1 cellular context compared by ENCODE assay signal in the genomic region with DNA sequence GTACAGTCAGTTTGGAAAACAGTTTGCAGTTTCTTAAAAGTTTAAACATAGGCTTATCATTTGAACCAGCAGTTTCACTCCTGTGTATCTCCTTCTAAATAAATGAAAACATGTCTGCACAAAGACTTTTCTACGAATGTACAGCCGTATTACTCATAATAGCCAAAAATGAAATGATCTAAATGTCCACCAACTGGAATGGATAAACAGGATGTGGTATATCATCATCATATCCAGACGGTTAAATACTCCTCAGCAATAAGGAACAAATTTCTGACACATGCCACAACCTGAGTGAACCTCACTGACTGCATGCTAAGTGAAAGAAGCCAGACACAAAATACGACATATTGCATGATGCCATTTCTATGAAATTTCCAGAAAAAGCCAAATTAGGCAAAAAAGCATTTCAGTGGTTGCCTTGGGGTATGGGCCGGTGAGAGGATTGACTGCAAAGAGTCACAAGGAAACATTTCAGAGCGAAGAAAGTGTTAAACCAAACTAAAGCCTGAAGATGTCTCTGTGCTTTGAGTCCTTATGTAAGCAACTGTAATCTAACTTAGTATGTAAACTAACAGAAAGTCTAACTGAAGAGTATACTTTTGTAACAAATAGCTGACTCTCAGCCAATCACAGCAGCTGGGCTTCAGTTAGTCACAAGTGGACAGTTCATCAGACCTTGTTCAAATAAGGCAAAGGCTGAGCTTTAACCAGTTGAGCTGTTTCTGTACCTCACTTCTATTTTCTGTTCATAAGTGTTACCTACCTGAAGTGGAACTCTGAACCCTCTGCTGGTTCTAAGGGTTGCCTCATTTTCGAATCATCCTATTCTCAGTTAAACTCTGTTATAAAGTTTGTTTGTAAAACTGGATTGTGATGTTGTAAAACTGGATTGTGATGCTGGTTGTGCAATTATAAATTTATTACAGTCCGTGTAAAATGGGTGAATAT.
TF ChIP-seq lines count a peak whose summit lies in the region.

No MANE protein-coding gene starts in this region.

TF ChIP-seq in HepG2, 621 proteins besides CTCF, POLR2A, EP300 and RAD21 (continued from another document and continues in another):
- TF ChIP-seq, protein P1, sequence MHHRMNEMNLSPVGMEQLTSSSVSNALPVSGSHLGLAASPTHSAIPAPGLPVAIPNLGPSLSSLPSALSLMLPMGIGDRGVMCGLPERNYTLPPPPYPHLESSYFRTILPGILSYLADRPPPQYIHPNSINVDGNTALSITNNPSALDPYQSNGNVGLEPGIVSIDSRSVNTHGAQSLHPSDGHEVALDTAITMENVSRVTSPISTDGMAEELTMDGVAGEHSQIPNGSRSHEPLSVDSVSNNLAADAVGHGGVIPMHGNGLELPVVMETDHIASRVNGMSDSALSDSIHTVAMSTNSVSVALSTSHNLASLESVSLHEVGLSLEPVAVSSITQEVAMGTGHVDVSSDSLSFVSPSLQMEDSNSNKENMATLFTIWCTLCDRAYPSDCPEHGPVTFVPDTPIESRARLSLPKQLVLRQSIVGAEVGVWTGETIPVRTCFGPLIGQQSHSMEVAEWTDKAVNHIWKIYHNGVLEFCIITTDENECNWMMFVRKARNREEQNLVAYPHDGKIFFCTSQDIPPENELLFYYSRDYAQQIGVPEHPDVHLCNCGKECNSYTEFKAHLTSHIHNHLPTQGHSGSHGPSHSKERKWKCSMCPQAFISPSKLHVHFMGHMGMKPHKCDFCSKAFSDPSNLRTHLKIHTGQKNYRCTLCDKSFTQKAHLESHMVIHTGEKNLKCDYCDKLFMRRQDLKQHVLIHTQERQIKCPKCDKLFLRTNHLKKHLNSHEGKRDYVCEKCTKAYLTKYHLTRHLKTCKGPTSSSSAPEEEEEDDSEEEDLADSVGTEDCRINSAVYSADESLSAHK (CRISPR knock-in tag; IDR thresholded peaks at IDR 0.05; ENCODE audit: borderline replicate concordance): no peak
- no peak for TF ChIP-seq ZNF570 (CRISPR knock-in tag; IDR thresholded peaks at IDR 0.05; ENCODE audit: borderline replicate concordance)
- TF ChIP-seq RBM39 (IDR thresholded peaks at IDR 0.05; ENCODE audit: low read depth, low read length, poor library complexity, severe bottlenecking): no peak
- no peak for TF ChIP-seq ZNF549 (CRISPR knock-in tag; IDR thresholded peaks at IDR 0.05)
- TF ChIP-seq, protein P2, sequence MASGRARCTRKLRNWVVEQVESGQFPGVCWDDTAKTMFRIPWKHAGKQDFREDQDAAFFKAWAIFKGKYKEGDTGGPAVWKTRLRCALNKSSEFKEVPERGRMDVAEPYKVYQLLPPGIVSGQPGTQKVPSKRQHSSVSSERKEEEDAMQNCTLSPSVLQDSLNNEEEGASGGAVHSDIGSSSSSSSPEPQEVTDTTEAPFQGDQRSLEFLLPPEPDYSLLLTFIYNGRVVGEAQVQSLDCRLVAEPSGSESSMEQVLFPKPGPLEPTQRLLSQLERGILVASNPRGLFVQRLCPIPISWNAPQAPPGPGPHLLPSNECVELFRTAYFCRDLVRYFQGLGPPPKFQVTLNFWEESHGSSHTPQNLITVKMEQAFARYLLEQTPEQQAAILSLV (CRISPR knock-in tag; IDR thresholded peaks at IDR 0.05; ENCODE audit: borderline replicate concordance): no peak
- TF ChIP-seq, protein P3, sequence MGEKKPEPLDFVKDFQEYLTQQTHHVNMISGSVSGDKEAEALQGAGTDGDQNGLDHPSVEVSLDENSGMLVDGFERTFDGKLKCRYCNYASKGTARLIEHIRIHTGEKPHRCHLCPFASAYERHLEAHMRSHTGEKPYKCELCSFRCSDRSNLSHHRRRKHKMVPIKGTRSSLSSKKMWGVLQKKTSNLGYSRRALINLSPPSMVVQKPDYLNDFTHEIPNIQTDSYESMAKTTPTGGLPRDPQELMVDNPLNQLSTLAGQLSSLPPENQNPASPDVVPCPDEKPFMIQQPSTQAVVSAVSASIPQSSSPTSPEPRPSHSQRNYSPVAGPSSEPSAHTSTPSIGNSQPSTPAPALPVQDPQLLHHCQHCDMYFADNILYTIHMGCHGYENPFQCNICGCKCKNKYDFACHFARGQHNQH (CRISPR knock-in tag; IDR thresholded peaks at IDR 0.05): 0 out of 2 replicates have a peak, but pooled peaks have one; percentile 53
- TF ChIP-seq KDM4B (CRISPR knock-in tag; IDR thresholded peaks at IDR 0.05): no peak
- no peak for TF ChIP-seq KDM1A (CRISPR knock-in tag; IDR thresholded peaks at IDR 0.05)
- TF ChIP-seq, protein P4, sequence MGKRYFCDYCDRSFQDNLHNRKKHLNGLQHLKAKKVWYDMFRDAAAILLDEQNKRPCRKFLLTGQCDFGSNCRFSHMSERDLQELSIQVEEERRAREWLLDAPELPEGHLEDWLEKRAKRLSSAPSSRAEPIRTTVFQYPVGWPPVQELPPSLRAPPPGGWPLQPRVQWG (CRISPR knock-in tag; IDR thresholded peaks at IDR 0.05; ENCODE audit: borderline replicate concordance, low read depth): no peak
- no peak for TF ChIP-seq PRMT3 (CRISPR knock-in tag; IDR thresholded peaks at IDR 0.05; ENCODE audit: borderline replicate concordance, low read depth)
- peak; percentile 71 for TF ChIP-seq ZMYM4 (CRISPR knock-in tag; IDR thresholded peaks at IDR 0.05)
- TF ChIP-seq CEBPG (CRISPR knock-in tag; IDR thresholded peaks at IDR 0.05): peak; percentile 77; the same call in 1 of the 2 replicates
- TF ChIP-seq ZNF530 (CRISPR knock-in tag; IDR thresholded peaks at IDR 0.05; ENCODE audit: low read depth): no peak
- TF ChIP-seq, protein P5, sequence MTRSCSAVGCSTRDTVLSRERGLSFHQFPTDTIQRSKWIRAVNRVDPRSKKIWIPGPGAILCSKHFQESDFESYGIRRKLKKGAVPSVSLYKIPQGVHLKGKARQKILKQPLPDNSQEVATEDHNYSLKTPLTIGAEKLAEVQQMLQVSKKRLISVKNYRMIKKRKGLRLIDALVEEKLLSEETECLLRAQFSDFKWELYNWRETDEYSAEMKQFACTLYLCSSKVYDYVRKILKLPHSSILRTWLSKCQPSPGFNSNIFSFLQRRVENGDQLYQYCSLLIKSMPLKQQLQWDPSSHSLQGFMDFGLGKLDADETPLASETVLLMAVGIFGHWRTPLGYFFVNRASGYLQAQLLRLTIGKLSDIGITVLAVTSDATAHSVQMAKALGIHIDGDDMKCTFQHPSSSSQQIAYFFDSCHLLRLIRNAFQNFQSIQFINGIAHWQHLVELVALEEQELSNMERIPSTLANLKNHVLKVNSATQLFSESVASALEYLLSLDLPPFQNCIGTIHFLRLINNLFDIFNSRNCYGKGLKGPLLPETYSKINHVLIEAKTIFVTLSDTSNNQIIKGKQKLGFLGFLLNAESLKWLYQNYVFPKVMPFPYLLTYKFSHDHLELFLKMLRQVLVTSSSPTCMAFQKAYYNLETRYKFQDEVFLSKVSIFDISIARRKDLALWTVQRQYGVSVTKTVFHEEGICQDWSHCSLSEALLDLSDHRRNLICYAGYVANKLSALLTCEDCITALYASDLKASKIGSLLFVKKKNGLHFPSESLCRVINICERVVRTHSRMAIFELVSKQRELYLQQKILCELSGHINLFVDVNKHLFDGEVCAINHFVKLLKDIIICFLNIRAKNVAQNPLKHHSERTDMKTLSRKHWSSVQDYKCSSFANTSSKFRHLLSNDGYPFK (CRISPR knock-in tag; IDR thresholded peaks at IDR 0.05; ENCODE audit: borderline replicate concordance): no peak
- no peak for TF ChIP-seq POLR2AphosphoS5 (IDR thresholded peaks at IDR 0.05; ENCODE audit: low read depth, low read length)
- TF ChIP-seq, protein P6, sequence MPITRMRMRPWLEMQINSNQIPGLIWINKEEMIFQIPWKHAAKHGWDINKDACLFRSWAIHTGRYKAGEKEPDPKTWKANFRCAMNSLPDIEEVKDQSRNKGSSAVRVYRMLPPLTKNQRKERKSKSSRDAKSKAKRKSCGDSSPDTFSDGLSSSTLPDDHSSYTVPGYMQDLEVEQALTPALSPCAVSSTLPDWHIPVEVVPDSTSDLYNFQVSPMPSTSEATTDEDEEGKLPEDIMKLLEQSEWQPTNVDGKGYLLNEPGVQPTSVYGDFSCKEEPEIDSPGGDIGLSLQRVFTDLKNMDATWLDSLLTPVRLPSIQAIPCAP (CRISPR knock-in tag; IDR thresholded peaks at IDR 0.05; ENCODE audit: low read depth): no peak
- TF ChIP-seq, protein P7, sequence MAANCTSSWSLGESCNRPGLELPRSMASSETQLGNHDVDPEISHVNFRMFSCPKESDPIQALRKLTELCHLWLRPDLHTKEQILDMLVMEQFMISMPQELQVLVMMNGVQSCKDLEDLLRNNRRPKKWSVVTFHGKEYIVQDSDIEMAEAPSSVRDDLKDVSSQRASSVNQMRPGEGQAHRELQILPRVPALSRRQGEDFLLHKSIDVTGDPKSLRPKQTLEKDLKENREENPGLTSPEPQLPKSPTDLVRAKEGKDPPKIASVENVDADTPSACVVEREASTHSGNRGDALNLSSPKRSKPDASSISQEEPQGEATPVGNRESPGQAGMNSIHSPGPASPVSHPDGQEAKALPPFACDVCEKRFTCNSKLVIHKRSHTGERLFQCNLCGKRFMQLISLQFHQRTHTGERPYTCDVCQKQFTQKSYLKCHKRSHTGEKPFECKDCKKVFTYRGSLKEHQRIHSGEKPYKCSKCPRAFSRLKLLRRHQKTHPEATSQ (CRISPR knock-in tag; IDR thresholded peaks at IDR 0.05; ENCODE audit: borderline replicate concordance): no peak; the same call in 1 of the 2 replicates
- no peak for TF ChIP-seq ZNF558 (CRISPR knock-in tag; IDR thresholded peaks at IDR 0.05; ENCODE audit: borderline replicate concordance)
- TF ChIP-seq ZNF431 (CRISPR knock-in tag; IDR thresholded peaks at IDR 0.05; ENCODE audit: borderline replicate concordance, low read depth): no peak
- no peak for TF ChIP-seq RAD51 (IDR thresholded peaks at IDR 0.05; ENCODE audit: borderline replicate concordance)
- no peak for TF ChIP-seq SMAD3 (CRISPR knock-in tag; IDR thresholded peaks at IDR 0.05)
- peak; percentile 23 for TF ChIP-seq TEAD3 (CRISPR knock-in tag; optimal IDR thresholded peaks at IDR 0.05; ENCODE audit: borderline replicate concordance)
- TF ChIP-seq SP2 (CRISPR knock-in tag; IDR thresholded peaks at IDR 0.05): no peak
- peak; percentile 46; the same call in 1 of the 2 replicates for TF ChIP-seq HDAC1 (CRISPR knock-in tag; IDR thresholded peaks at IDR 0.05)
- no peak for TF ChIP-seq ZNF678 (CRISPR knock-in tag; IDR thresholded peaks at IDR 0.05)
- no peak for TF ChIP-seq EED (CRISPR knock-in tag; IDR thresholded peaks at IDR 0.05)
- TF ChIP-seq ZNF552 (CRISPR knock-in tag; IDR thresholded peaks at IDR 0.05; ENCODE audit: borderline replicate concordance): no peak
- TF ChIP-seq NAIF1 (CRISPR knock-in tag; IDR thresholded peaks at IDR 0.05; ENCODE audit: borderline replicate concordance): no peak
- peak; percentile 33; the same call in 1 of the 2 replicates for TF ChIP-seq ZNF264 (CRISPR knock-in tag; IDR thresholded peaks at IDR 0.05)
- TF ChIP-seq GZF1 (CRISPR knock-in tag; IDR thresholded peaks at IDR 0.05): peak; percentile 97
- TF ChIP-seq, protein P8, sequence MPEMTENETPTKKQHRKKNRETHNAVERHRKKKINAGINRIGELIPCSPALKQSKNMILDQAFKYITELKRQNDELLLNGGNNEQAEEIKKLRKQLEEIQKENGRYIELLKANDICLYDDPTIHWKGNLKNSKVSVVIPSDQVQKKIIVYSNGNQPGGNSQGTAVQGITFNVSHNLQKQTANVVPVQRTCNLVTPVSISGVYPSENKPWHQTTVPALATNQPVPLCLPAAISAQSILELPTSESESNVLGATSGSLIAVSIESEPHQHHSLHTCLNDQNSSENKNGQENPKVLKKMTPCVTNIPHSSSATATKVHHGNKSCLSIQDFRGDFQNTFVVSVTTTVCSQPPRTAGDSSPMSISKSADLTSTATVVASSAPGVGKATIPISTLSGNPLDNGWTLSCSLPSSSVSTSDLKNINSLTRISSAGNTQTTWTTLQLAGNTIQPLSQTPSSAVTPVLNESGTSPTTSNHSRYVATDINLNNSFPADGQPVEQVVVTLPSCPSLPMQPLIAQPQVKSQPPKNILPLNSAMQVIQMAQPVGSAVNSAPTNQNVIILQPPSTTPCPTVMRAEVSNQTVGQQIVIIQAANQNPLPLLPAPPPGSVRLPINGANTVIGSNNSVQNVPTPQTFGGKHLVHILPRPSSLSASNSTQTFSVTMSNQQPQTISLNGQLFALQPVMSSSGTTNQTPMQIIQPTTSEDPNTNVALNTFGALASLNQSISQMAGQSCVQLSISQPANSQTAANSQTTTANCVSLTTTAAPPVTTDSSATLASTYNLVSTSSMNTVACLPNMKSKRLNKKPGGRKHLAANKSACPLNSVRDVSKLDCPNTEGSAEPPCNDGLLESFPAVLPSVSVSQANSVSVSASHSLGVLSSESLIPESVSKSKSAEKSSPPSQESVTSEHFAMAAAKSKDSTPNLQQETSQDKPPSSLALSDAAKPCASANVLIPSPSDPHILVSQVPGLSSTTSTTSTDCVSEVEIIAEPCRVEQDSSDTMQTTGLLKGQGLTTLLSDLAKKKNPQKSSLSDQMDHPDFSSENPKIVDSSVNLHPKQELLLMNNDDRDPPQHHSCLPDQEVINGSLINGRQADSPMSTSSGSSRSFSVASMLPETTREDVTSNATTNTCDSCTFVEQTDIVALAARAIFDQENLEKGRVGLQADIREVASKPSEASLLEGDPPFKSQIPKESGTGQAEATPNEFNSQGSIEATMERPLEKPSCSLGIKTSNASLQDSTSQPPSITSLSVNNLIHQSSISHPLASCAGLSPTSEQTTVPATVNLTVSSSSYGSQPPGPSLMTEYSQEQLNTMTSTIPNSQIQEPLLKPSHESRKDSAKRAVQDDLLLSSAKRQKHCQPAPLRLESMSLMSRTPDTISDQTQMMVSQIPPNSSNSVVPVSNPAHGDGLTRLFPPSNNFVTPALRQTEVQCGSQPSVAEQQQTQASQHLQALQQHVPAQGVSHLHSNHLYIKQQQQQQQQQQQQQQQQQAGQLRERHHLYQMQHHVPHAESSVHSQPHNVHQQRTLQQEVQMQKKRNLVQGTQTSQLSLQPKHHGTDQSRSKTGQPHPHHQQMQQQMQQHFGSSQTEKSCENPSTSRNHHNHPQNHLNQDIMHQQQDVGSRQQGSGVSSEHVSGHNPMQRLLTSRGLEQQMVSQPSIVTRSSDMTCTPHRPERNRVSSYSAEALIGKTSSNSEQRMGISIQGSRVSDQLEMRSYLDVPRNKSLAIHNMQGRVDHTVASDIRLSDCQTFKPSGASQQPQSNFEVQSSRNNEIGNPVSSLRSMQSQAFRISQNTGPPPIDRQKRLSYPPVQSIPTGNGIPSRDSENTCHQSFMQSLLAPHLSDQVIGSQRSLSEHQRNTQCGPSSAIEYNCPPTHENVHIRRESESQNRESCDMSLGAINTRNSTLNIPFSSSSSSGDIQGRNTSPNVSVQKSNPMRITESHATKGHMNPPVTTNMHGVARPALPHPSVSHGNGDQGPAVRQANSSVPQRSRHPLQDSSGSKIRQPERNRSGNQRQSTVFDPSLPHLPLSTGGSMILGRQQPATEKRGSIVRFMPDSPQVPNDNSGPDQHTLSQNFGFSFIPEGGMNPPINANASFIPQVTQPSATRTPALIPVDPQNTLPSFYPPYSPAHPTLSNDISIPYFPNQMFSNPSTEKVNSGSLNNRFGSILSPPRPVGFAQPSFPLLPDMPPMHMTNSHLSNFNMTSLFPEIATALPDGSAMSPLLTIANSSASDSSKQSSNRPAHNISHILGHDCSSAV (CRISPR knock-in tag; IDR thresholded peaks at IDR 0.05; ENCODE audit: borderline replicate concordance): no peak
- TF ChIP-seq ZNF557 (CRISPR knock-in tag; IDR thresholded peaks at IDR 0.05): no peak
- TF ChIP-seq SMAD9 (CRISPR knock-in tag; IDR thresholded peaks at IDR 0.05): no peak
